Comparison of ENCODE assay signal across 6 cellular contexts in genomic region chr13:37056228-37056627, GRCh38. TPM values are rescaled to one million over a fixed set of nuclear protein-coding genes. Genes with fewer than 3 reads are reported as not detected.
"Had no signal": no experiment of that assay in that cellular context is flagged by ENCODE, and none has a peak within 500 bp of the region (broad histone marks: within the 10 kb centered on the region; RNA-seq: fewer than 3 reads in every experiment).

No MANE protein-coding gene starts in this region.

RNA-seq across cellular contexts. Expression of gene CSNK1A1L, which starts 49.2 kb away (rescaled TPM):
- total RNA-seq: GM23248, H4, H7, HT-29, IMR-90, K562 had no signal
